ENCODE assay signal across 16 cellular contexts in genomic region chr2:46420945-46421344, GRCh38. TPM values are rescaled to one million over a fixed set of nuclear protein-coding genes. Genes with fewer than 3 reads are reported as not detected.
DNase-seq lines count a peak whose midpoint lies in the region; ATAC-seq, FAIRE-seq and TF ChIP-seq lines count a peak whose summit lies in the region.
"Had no signal": no experiment of that assay in that cellular context is flagged by ENCODE, and none has a peak within 500 bp of the region (broad histone marks: within the 10 kb centered on the region; RNA-seq: fewer than 3 reads in every experiment).

No MANE protein-coding gene starts in this region.

- no peak overlapping the region for H3K4me2 ChIP-seq in K562 (ENCODE audit: insufficient read depth, low read length)
- H3K4me2 ChIP-seq: BLaER1 had no signal

- no peak overlapping the region for H2AFZ ChIP-seq in K562 (ENCODE audit: low read depth, low read length)

- intact Hi-C loops in K562 (cut with micrococcal nuclease) (no loop called here), kidney (cut with DNase I) (no loop called here)

- no peaks in the 10 kb centered on the region for H3K9me1 ChIP-seq in K562 (ENCODE audit: control insufficient read depth, insufficient read depth, low read length)

- in situ Hi-C loops in K562 (cut with MboI): no loop called here

- no peak overlapping the region for H3K27ac ChIP-seq in HEK293 (ENCODE audit: extremely low read depth, low read depth, low read length)
- H3K27ac ChIP-seq in K562 (ENCODE audit: extremely low read depth, low read depth, low read length): no peak overlapping the region
- H3K27ac ChIP-seq in kidney (ENCODE audit: low read depth in 2 of 2, low read length in 2 of 2): no peak overlapping the region
- H3K27ac ChIP-seq: BLaER1 had no signal

- H3K4me3 ChIP-seq in HEK293 (ENCODE audit: low read depth, low read length) (no peak overlapping the region), K562 (no peak overlapping the region), kidney (ENCODE audit: low read length in 2 of 2) (no peak overlapping the region)
- H3K4me3 ChIP-seq: BLaER1, GM12878 had no signal

- no peaks in the 10 kb centered on the region for H3K27me3 ChIP-seq in K562 (ENCODE audit: control insufficient read depth in 2 of 2, insufficient read depth in 2 of 2, low read length in 2 of 2)
- H3K27me3 ChIP-seq: BLaER1 had no signal

- H3K36me3 ChIP-seq in HEK293 (ENCODE audit: control insufficient read depth in 2 of 2, insufficient read depth in 1 of 2, low read length in 2 of 2) (no peaks in the 10 kb centered on the region), K562 (ENCODE audit: control insufficient read depth, insufficient read depth, low read length) (peaks cover 37% of the 10 kb centered on the region; the same call in 1 of the 3 replicates), kidney (ENCODE audit: control insufficient read depth in 1 of 2, insufficient read depth in 2 of 2, low read length in 2 of 2) (no peaks in the 10 kb centered on the region)
- H3K36me3 ChIP-seq: BLaER1 had no signal

- FAIRE-seq in K562 (lab: Jason Lieb, UNC) (no peak), kidney (lab: Jason Lieb, UNC) (peak; percentile 89)
- FAIRE-seq: GM12878, H1 had no signal

- BruUV-seq in K562 (replicated peaks; lab: Mats Ljungman, UMichigan): no TSS peak

- no peak for TF ChIP-seq POLR2A in K562 (conservative IDR thresholded peaks at IDR 0.05)

- H3K79me2 ChIP-seq in K562 (ENCODE audit: control insufficient read depth, insufficient read depth, low read length): peaks cover 83% of the 10 kb centered on the region

- no peak for ATAC-seq in K562
- ATAC-seq: GM12878 had no signal

- TF ChIP-seq EP300 in K562 (IDR thresholded peaks at IDR 0.05; ENCODE audit: low read length): no peak

- CTCF ChIA-PET in HEK293 (lab: Yijun Ruan, JAX) (no interaction called here), K562 (lab: Yijun Ruan, JAX; ENCODE audit: low intra/inter-chr PET ratio) (no interaction called here)

- DNase-seq in K562 (ENCODE audit: extremely low read depth in 1 of 4, low spot score in 3 of 4) (no peak), kidney (no peak), kidney tubule cell (ENCODE audit: low spot score) (no peak)
- no peak for DNase-seq in NK-92 treated with Interleukin-12 subunit alpha and Interleukin-12 subunit beta, amount 100 ng/mL, for 24 hours (lab: John Stamatoyannopoulos, UW)
- no peak for DNase-seq in activated T-cell treated with anti-CD3 and anti-CD28 coated beads, Interleukin-2, amount 50 U/mL, for 1 hour
- DNase-seq: CD4-positive, alpha-beta memory T cell; DMS79 treated with DMSO at 0.1 percent for 48 hours; H9 had no signal

- no peaks in the 10 kb centered on the region for H3K4me1 ChIP-seq in HEK293 (ENCODE audit: control insufficient read depth, insufficient read depth, low read length)
- H3K4me1 ChIP-seq in K562 (replicated peaks in 1 of 2; ENCODE audit: control insufficient read depth in 2 of 2, insufficient read depth in 2 of 2, low read length in 2 of 2): 0 out of 5 replicates have a peak, but pooled peaks cover 0 to 2% of the 10 kb centered on the region in 2 experiments
- H3K4me1 ChIP-seq in kidney (ENCODE audit: control insufficient read depth in 1 of 2, insufficient read depth in 1 of 2, low read depth in 1 of 2, low read length in 2 of 2): no peaks in the 10 kb centered on the region
- H3K4me1 ChIP-seq: BLaER1 had no signal

- no peak for TF ChIP-seq CTCF in HEK293 (tag by site-specific recombination; IDR thresholded peaks at IDR 0.05)
- no peak for TF ChIP-seq CTCF in K562 (IDR thresholded peaks at IDR 0.05 in 2 of 3, conservative IDR thresholded peaks at IDR 0.05 in 1 of 3; ENCODE audit: insufficient read depth in 2 of 3, low read depth in 1 of 3, low read length in 3 of 3)
- no peak for TF ChIP-seq CTCF in kidney (IDR thresholded peaks at IDR 0.05; ENCODE audit: borderline replicate concordance, extremely low read depth, insufficient read depth)

- POLR2A ChIA-PET in HEK293 (lab: Yijun Ruan, JAX) (no interaction called here), K562 (lab: Yijun Ruan, JAX) (no interaction called here)

- H3K9me3 ChIP-seq in HEK293 (ENCODE audit: control insufficient read depth, insufficient read depth, low read depth, low read length) (no peaks in the 10 kb centered on the region), K562 (replicated peaks; ENCODE audit: control insufficient read depth, insufficient read depth, low read depth, low read length) (no peaks in the 10 kb centered on the region; the same call in 1 of the 2 replicates), kidney (ENCODE audit: control insufficient read depth in 1 of 2, low read length in 2 of 2) (peaks cover 2 to 7% of the 10 kb centered on the region in 2 donors)

- no peaks in the 10 kb centered on the region for H4K20me1 ChIP-seq in K562 (replicated peaks; ENCODE audit: control insufficient read depth, insufficient read depth, low read length)
- H4K20me1 ChIP-seq: BLaER1 had no signal

- 68% methylated on average over 2 of the region's 2 CpGs for WGBS in K562 (ENCODE audit: insufficient coverage, low coverage, missing lambda C conversion rate)

- no peak for TF ChIP-seq RAD21 in K562 (CRISPR knock-in tag; conservative IDR thresholded peaks at IDR 0.05 in 1 of 2, IDR thresholded peaks at IDR 0.05 in 1 of 2)

- H3K9ac ChIP-seq in K562 (ENCODE audit: insufficient read depth in 1 of 2, low read depth in 2 of 2, low read length in 2 of 2): no peak overlapping the region
- no peak overlapping the region for H3K9ac ChIP-seq in kidney (ENCODE audit: low read length in 2 of 2)
- H3K9ac ChIP-seq: BLaER1 had no signal

TF ChIP-seq in HEK293, 187 proteins besides CTCF, POLR2A, EP300 and RAD21 (continues in another document):
- TF ChIP-seq ZNF292 (tag by site-specific recombination; IDR thresholded peaks at IDR 0.05; ENCODE audit: borderline replicate concordance, low read depth): peak; percentile 96
- TF ChIP-seq ZNF514 (tag by site-specific recombination; IDR thresholded peaks at IDR 0.05): peak; percentile 86; the same call in 1 of the 2 replicates
- TF ChIP-seq GLIS2 (tag by site-specific recombination; IDR thresholded peaks at IDR 0.05): no peak
- no peak; the same call in 1 of the 2 replicates for TF ChIP-seq ZNF585B (tag by site-specific recombination; IDR thresholded peaks at IDR 0.05)
- no peak for TF ChIP-seq ZNF274 (IDR thresholded peaks at IDR 0.05; ENCODE audit: low read length)
- no peak for TF ChIP-seq ZNF274 (tag by site-specific recombination; IDR thresholded peaks at IDR 0.05; ENCODE audit: borderline replicate concordance)
- TF ChIP-seq KLF17 (tag by site-specific recombination; IDR thresholded peaks at IDR 0.05): no peak
- no peak for TF ChIP-seq ZNF561 (tag by site-specific recombination; IDR thresholded peaks at IDR 0.05; ENCODE audit: borderline replicate concordance)

TF ChIP-seq in K562, 482 proteins besides CTCF, POLR2A, EP300 and RAD21:
- TF ChIP-seq CREB1 (IDR thresholded peaks at IDR 0.05) (no peak), CREB1 (CRISPR knock-in tag; IDR thresholded peaks at IDR 0.05) (no peak), ZNF324 (CRISPR knock-in tag; IDR thresholded peaks at IDR 0.05) (peak; percentile 83)

RNA-seq across cellular contexts. Expression of gene TMEM247, which starts 58.4 kb away (rescaled TPM):
- 3.0 TPM in 1 of 2 replicates, not detected in the other for total RNA-seq in K562 (2011; cell fraction: chromatin; rRNA removed; ENCODE audit: low replicate concordance)
- total RNA-seq in K562 (2011; cell fraction: nucleolus; rRNA removed): 0.92 and 2.0 TPM in 2 replicates
- total RNA-seq in K562 (2011; cell fraction: nucleoplasm; rRNA removed): 1.5 TPM in 1 of 2 replicates, not detected in the other
- total RNA-seq in K562 (2014; rRNA removed) (3.0 and 3.7 TPM in 2 replicates), K562 (2014; rRNA removed; fragmentation: Illumina TruSeq; extraction: Trizol) (0.51 and 1.4 TPM in 2 replicates), K562 (2015; rRNA removed; fragmentation: Illumina TruSeq; extraction: Trizol) (1.2 and 1.3 TPM in 2 replicates), K562 (2021) (4.7 and 4.9 TPM in 2 replicates), kidney (not detected)
- polyA plus RNA-seq in K562 (2011; rRNA removed) (0.18 and 3.2 TPM in 2 replicates), K562 (2014; fragmentation: Illumina TruSeq; extraction: Trizol) (0.24 and 1.6 TPM in 2 replicates), K562 (2014; fragmentation: Nextera tagmentation; extraction: Ambion mirVana) (1 to 10 TPM; 2.1 to 3.1 TPM), K562 (2014; rRNA removed) (4.4 and 6.8 TPM in 2 replicates), kidney (ENCODE audit: insufficient read depth, low read depth, low replicate concordance) (not detected)
- polyA plus RNA-seq in K562 (2011; cell fraction: cytosol; rRNA removed): 0.27 and 4.6 TPM in 2 replicates
- 0.32 and 6.5 TPM in 2 replicates for polyA plus RNA-seq in K562 (2011; cell fraction: nucleus; rRNA removed)
- 3.0 and 6.2 TPM in 2 replicates for polyA plus RNA-seq in K562 (2012)
- polyA minus RNA-seq in K562 (2011; rRNA and poly(A)+ RNA removed): 0.35 TPM in 1 of 2 replicates, not detected in the other
- not detected in 2 replicates for polyA minus RNA-seq in K562 (2011; cell fraction: cytosol; rRNA and poly(A)+ RNA removed)
- polyA minus RNA-seq in K562 (2011; cell fraction: nucleus; rRNA and poly(A)+ RNA removed): 1.1 TPM in 1 of 2 replicates, not detected in the other
- total RNA-seq: A673; CD4-positive, alpha-beta memory T cell; GM12878; H1; H9; HT-29 had no signal
- polyA plus RNA-seq: AG04450; CD14-positive monocyte; CD4-positive, alpha-beta memory T cell; GM12878; H1 had no signal

Comparison
In these comparisons a context has a peak if more than half of its experiments do, and no peak if none do; other contexts are left out.
1. Of the 44 proteins assayed by ChIP-seq in both K562 and HEK293: peak only in K562: ZNF324; only in HEK293: REST, ZBTB11, ZBTB8A, ZNF140, ZNF23, ZNF24 and 1 more; in both: none; in neither: 36.